14 cellular contexts compared by ENCODE assay signal in the genomic region with DNA sequence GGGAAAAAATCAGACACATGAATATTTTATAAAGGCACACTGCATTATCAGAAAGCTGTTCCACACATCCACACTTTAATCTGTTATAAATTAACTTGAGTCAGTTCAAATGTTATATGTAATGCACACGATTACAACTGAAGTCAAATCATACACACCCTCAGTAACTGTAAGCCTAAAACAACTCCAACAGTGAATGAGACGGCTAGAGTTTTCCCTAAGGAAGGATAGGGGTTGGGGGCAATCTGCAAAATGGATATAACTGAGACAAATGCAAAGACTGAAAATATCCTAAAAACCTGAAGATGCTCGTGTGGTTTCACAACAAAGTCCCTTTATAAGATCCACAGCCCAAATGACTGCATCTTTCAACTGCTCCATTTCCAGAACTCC.
A peak's percentile ranks its signal among the peaks of the same experiment; 100 is the strongest.
DNase-seq lines count a peak whose midpoint lies in the region; ATAC-seq and TF ChIP-seq lines count a peak whose summit lies in the region.
"Had no signal": no experiment of that assay in that cellular context is flagged by ENCODE, and none has a peak within 500 bp of the region (broad histone marks: within the 10 kb centered on the region; RNA-seq: fewer than 3 reads in every experiment).

No MANE protein-coding gene starts in this region.

- peaks cover 56% of the 10 kb centered on the region for H3K4me1 Mint-ChIP-seq in GM23338
- H3K4me1 Mint-ChIP-seq in activated CD4-positive, alpha-beta memory T cell treated with anti-CD3 and anti-CD28 coated beads, Interleukin-2, amount 10 ng/mL, durations not matched to agents 7 days and 5 days = no peaks in the 10 kb centered on the region
- peaks cover 34% of the 10 kb centered on the region for H3K4me1 Mint-ChIP-seq in neural progenitor cell
- H3K4me1 Mint-ChIP-seq: stimulated activated naive CD8-positive, alpha-beta T cell treated with anti-CD3 and anti-CD28 coated beads, Interleukin-15, amount 100 ng/mL, for 72 hours had no signal

- H3K27me3 ChIP-seq in GM23338 (ENCODE audit: insufficient read depth) (no peaks in the 10 kb centered on the region), skeletal muscle satellite cell (ENCODE audit: control insufficient read depth, insufficient read depth, low read length) (no peaks in the 10 kb centered on the region), neural progenitor cell (no peaks in the 10 kb centered on the region)

- no peak overlapping the region for H3K4me3 Mint-ChIP-seq in GM23338
- no peak overlapping the region for H3K4me3 Mint-ChIP-seq in activated CD4-positive, alpha-beta memory T cell treated with anti-CD3 and anti-CD28 coated beads, Interleukin-2, amount 10 ng/mL, durations not matched to agents 7 days and 5 days
- H3K4me3 Mint-ChIP-seq in neural progenitor cell = no peak overlapping the region
- H3K4me3 Mint-ChIP-seq: stimulated activated naive CD8-positive, alpha-beta T cell treated with anti-CD3 and anti-CD28 coated beads, Interleukin-15, amount 100 ng/mL, for 72 hours had no signal

- H3K4me1 ChIP-seq in GM23338 (ENCODE audit: insufficient read depth) (peaks cover 35% of the 10 kb centered on the region), skeletal muscle satellite cell (ENCODE audit: control insufficient read depth, insufficient read depth, low read length) (peaks cover 63% of the 10 kb centered on the region), neural progenitor cell (peaks cover 32% of the 10 kb centered on the region)

- POLR2A ChIA-PET in activated CD4-positive, alpha-beta memory T cell treated with anti-CD3 and anti-CD28 coated beads, Interleukin-2, amount 10 ng/mL, durations not matched to agents 7 days and 5 days (lab: Charles Lee) = no interaction called here

- peak overlapping the region; percentile 53 for H3K4me2 ChIP-seq in GM23338
- H3K4me2 ChIP-seq in skeletal muscle satellite cell (ENCODE audit: low read length) = peak overlapping the region; percentile 86
- H3K4me2 ChIP-seq in neural progenitor cell = no peak overlapping the region

- no peak for ATAC-seq in GM23338
- ATAC-seq: stimulated activated naive CD8-positive, alpha-beta T cell treated with anti-CD3 and anti-CD28 coated beads, Interleukin-15, amount 100 ng/mL, for 72 hours had no signal

- no peak for DNase-seq in GM23338 (ENCODE audit: low spot score)
- DNase-seq in SK-N-MC (ENCODE audit: low read depth, low spot score) = no peak
- DNase-seq in fibroblast of villous mesenchyme (ENCODE audit: low read depth) = peak; percentile 28
- DNase-seq in activated CD4-positive, alpha-beta memory T cell treated with anti-CD3 and anti-CD28 coated beads, Interleukin-2, amount 10 ng/mL, durations not matched to agents 7 days and 5 days = no peak
- DNase-seq in NCI-H2227 (lab: John Stamatoyannopoulos, UW; ENCODE audit: unreplicated experiment) = no peak
- no peak for DNase-seq in iPS-NIHi7 (ENCODE audit: extremely low spot score)
- DNase-seq in neural progenitor cell (ENCODE audit: low spot score) = no peak
- DNase-seq: activated CD4-positive, alpha-beta T cell treated with anti-CD3 and anti-CD28 coated beads for 4 hours; activated gamma-delta T cell; effector CD4-positive, alpha-beta T cell; SHP77 treated with DMSO at 0.1 percent for 48 hours; stimulated activated CD4-positive, alpha-beta T cell treated with anti-CD3 and anti-CD28 coated beads, Interleukin-2, amount 100 ng/mL, for 48 hours; stimulated activated naive CD8-positive, alpha-beta T cell treated with anti-CD3 and anti-CD28 coated beads, Interleukin-15, amount 100 ng/mL, for 72 hours had no signal

- H2AFZ ChIP-seq in GM23338 (no peak overlapping the region), neural progenitor cell (replicated peaks) (no peak overlapping the region)

- H3K27ac ChIP-seq in GM23338 (ENCODE audit: low read depth) (no peak overlapping the region), SK-N-MC (peak overlapping the region; percentile 97), neural progenitor cell (no peak overlapping the region)

- H3K9me3 ChIP-seq in SK-N-MC (ENCODE audit: low read depth, low read length) (no peaks in the 10 kb centered on the region), skeletal muscle satellite cell (replicated peaks; ENCODE audit: low read length) (no peaks in the 10 kb centered on the region), neural progenitor cell (ENCODE audit: low read depth) (no peaks in the 10 kb centered on the region)

- no peaks in the 10 kb centered on the region for H3K36me3 ChIP-seq in GM23338 (ENCODE audit: insufficient read depth)
- no peaks in the 10 kb centered on the region for H3K36me3 ChIP-seq in SK-N-MC (ENCODE audit: insufficient read depth, low read length)
- peaks cover 5% of the 10 kb centered on the region for H3K36me3 ChIP-seq in skeletal muscle satellite cell (ENCODE audit: insufficient read depth, low read length)
- no peaks in the 10 kb centered on the region for H3K36me3 ChIP-seq in neural progenitor cell

- peaks cover 7% of the 10 kb centered on the region for H3F3A ChIP-seq in GM23338 (replicated peaks; ENCODE audit: low read depth)
- H3F3A ChIP-seq in neural progenitor cell (ENCODE audit: low read depth) = peaks cover 24% of the 10 kb centered on the region

- CTCF ChIA-PET in activated CD4-positive, alpha-beta memory T cell treated with anti-CD3 and anti-CD28 coated beads, Interleukin-2, amount 10 ng/mL, durations not matched to agents 7 days and 5 days (lab: Charles Lee) = no interaction called here

- H3K9me3 Mint-ChIP-seq in GM23338 (no peaks in the 10 kb centered on the region; the same call in 2 of the 3 replicates), neural progenitor cell (no peaks in the 10 kb centered on the region)
- H3K9me3 Mint-ChIP-seq in activated CD4-positive, alpha-beta memory T cell treated with anti-CD3 and anti-CD28 coated beads, Interleukin-2, amount 10 ng/mL, durations not matched to agents 7 days and 5 days = peaks cover 9% of the 10 kb centered on the region
- H3K9me3 Mint-ChIP-seq: stimulated activated naive CD8-positive, alpha-beta T cell treated with anti-CD3 and anti-CD28 coated beads, Interleukin-15, amount 100 ng/mL, for 72 hours had no signal

- H3K9ac ChIP-seq in SK-N-MC (ENCODE audit: insufficient read length) (peak overlapping the region; percentile 73), skeletal muscle satellite cell (ENCODE audit: low read depth, low read length) (peak overlapping the region; percentile 91), neural progenitor cell (no peak overlapping the region)

- no peaks in the 10 kb centered on the region for H3K36me3 Mint-ChIP-seq in GM23338 (ENCODE audit: low read depth)
- no peaks in the 10 kb centered on the region for H3K36me3 Mint-ChIP-seq in activated CD4-positive, alpha-beta memory T cell treated with anti-CD3 and anti-CD28 coated beads, Interleukin-2, amount 10 ng/mL, durations not matched to agents 7 days and 5 days (ENCODE audit: low read depth)
- H3K36me3 Mint-ChIP-seq in neural progenitor cell = no peaks in the 10 kb centered on the region

- H4K20me1 ChIP-seq in GM23338 (replicated peaks; ENCODE audit: insufficient read depth) (no peaks in the 10 kb centered on the region), neural progenitor cell (ENCODE audit: low read depth) (no peaks in the 10 kb centered on the region)

- H3K79me2 ChIP-seq in GM23338 (replicated peaks; ENCODE audit: insufficient read depth) (0 out of 2 replicates have a peak, but pooled peaks cover 6% of the 10 kb centered on the region), neural progenitor cell (ENCODE audit: low read depth) (no peaks in the 10 kb centered on the region)

- H3K9me2 ChIP-seq in GM23338 (ENCODE audit: insufficient read depth) = no peaks in the 10 kb centered on the region

- TF ChIP-seq CTCF in GM23338 (conservative IDR thresholded peaks at IDR 0.05; ENCODE audit: low read depth in 2 of 2) (no peak), fibroblast of villous mesenchyme (IDR thresholded peaks at IDR 0.05; ENCODE audit: insufficient read depth, low read depth, low read length) (no peak), neural progenitor cell (IDR thresholded peaks at IDR 0.05) (no peak)

- H3K27ac Mint-ChIP-seq in GM23338 (no peak overlapping the region), neural progenitor cell (no peak overlapping the region)
- no peak overlapping the region for H3K27ac Mint-ChIP-seq in activated CD4-positive, alpha-beta memory T cell treated with anti-CD3 and anti-CD28 coated beads, Interleukin-2, amount 10 ng/mL, durations not matched to agents 7 days and 5 days
- H3K27ac Mint-ChIP-seq: stimulated activated naive CD8-positive, alpha-beta T cell treated with anti-CD3 and anti-CD28 coated beads, Interleukin-15, amount 100 ng/mL, for 72 hours had no signal

- H3K27me3 Mint-ChIP-seq in GM23338 (ENCODE audit: insufficient read depth, low read depth, poor library complexity) (peaks cover 6% of the 10 kb centered on the region), neural progenitor cell (ENCODE audit: insufficient read depth, low read depth) (peaks cover 11% of the 10 kb centered on the region)
- H3K27me3 Mint-ChIP-seq in activated CD4-positive, alpha-beta memory T cell treated with anti-CD3 and anti-CD28 coated beads, Interleukin-2, amount 10 ng/mL, durations not matched to agents 7 days and 5 days = no peaks in the 10 kb centered on the region

- peak overlapping the region; percentile 36; the same call in 1 of the 2 replicates for H3K4me3 ChIP-seq in GM23338
- H3K4me3 ChIP-seq in SK-N-MC = peak overlapping the region; percentile 79
- H3K4me3 ChIP-seq in fibroblast of villous mesenchyme (ENCODE audit: low read depth, low read length) = peak overlapping the region; percentile 35
- peak overlapping the region; percentile 61 for H3K4me3 ChIP-seq in skeletal muscle satellite cell (ENCODE audit: low read length)
- H3K4me3 ChIP-seq in neural progenitor cell = no peak overlapping the region

TF ChIP-seq in GM23338, 12 proteins besides CTCF, POLR2A, EP300 and RAD21 (continues in another document):
- no peak for TF ChIP-seq JUNB (IDR thresholded peaks at IDR 0.05; ENCODE audit: unreplicated experiment)
- no peak for TF ChIP-seq NANOG (IDR thresholded peaks at IDR 0.05; ENCODE audit: borderline replicate concordance)
- TF ChIP-seq EZH2phosphoT487 (IDR thresholded peaks at IDR 0.05; ENCODE audit: unreplicated experiment) = no peak
- TF ChIP-seq EZH2 (IDR thresholded peaks at IDR 0.05; ENCODE audit: low read depth, unreplicated experiment) = no peak
- no peak for TF ChIP-seq STAT1 (IDR thresholded peaks at IDR 0.05; ENCODE audit: unreplicated experiment)
- no peak for TF ChIP-seq POLR2AphosphoS5 (IDR thresholded peaks at IDR 0.05; ENCODE audit: low read depth)
- TF ChIP-seq, protein P1, sequence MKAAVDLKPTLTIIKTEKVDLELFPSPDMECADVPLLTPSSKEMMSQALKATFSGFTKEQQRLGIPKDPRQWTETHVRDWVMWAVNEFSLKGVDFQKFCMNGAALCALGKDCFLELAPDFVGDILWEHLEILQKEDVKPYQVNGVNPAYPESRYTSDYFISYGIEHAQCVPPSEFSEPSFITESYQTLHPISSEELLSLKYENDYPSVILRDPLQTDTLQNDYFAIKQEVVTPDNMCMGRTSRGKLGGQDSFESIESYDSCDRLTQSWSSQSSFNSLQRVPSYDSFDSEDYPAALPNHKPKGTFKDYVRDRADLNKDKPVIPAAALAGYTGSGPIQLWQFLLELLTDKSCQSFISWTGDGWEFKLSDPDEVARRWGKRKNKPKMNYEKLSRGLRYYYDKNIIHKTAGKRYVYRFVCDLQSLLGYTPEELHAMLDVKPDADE (IDR thresholded peaks at IDR 0.05) = no peak
- TF ChIP-seq ZNF114 (CRISPR knock-in tag; IDR thresholded peaks at IDR 0.05) = no peak
